7 cellular contexts compared by ENCODE assay signal in genomic region chr2:108650465-108650864, GRCh38.
A peak's percentile ranks its signal among the peaks of the same experiment; 100 is the strongest.
DNase-seq lines count a peak whose midpoint lies in the region; ATAC-seq, FAIRE-seq and TF ChIP-seq lines count a peak whose summit lies in the region.
"Not testable (repeated sequence)": the region's sequence is repeated elsewhere in the genome, so short reads cannot be mapped to it uniquely, and the experiment has no call there.

No MANE protein-coding gene starts in this region.

- not testable (repeated sequence) for ATAC-seq in CD4-positive, alpha-beta T cell (ENCODE audit: poor library complexity); GM12878
- ATAC-seq in left lobe of liver, result peak; percentile 68

- H3F3A ChIP-seq in Loucy (ENCODE audit: low read depth), result not testable (repeated sequence)

- H3K79me2 ChIP-seq in Loucy (ENCODE audit: insufficient read depth, low read length), result peaks cover 54% of the 10 kb centered on the region
- H3K79me2 ChIP-seq in GM12878 (ENCODE audit: control insufficient read depth, insufficient read depth, low read length), result not testable (repeated sequence)

- TF ChIP-seq EP300 in GM12878 (IDR thresholded peaks at IDR 0.05; ENCODE audit: borderline replicate concordance in 1 of 2, control insufficient read depth in 1 of 2, low read depth in 2 of 2, low read length in 2 of 2), result not testable (repeated sequence)

- H2AFZ ChIP-seq in Loucy (ENCODE audit: low read length); GM12878 (ENCODE audit: control insufficient read depth, low read depth, low read length): not testable (repeated sequence)

- peaks cover 39% of the 10 kb centered on the region for H3K4me1 ChIP-seq in Loucy (ENCODE audit: insufficient read depth, low read length, poor library complexity, severe bottlenecking)
- H3K4me1 ChIP-seq in GM12878 (ENCODE audit: control insufficient read depth, insufficient read depth, low read length), result not testable (repeated sequence)

- not testable (repeated sequence) for H3K9me3 Mint-ChIP-seq in CD4-positive, alpha-beta T cell; activated CD4-positive, alpha-beta T cell treated with anti-CD3 and anti-CD28 coated beads, Interleukin-2, amount 10 ng/mL, durations not matched to agents 24 days and 14 days; activated T-cell treated with anti-CD3 and anti-CD28 coated beads, Interleukin-2, amount 50 U/mL, for 24 hours; osteocyte (ENCODE audit: unreplicated experiment)

- H3K36me3 Mint-ChIP-seq in CD4-positive, alpha-beta T cell (ENCODE audit: low read depth); activated T-cell treated with anti-CD3 and anti-CD28 coated beads, Interleukin-2, amount 50 U/mL, for 24 hours (ENCODE audit: low read depth); osteocyte (ENCODE audit: unreplicated experiment): not testable (repeated sequence)
- peaks cover 34% of the 10 kb centered on the region for H3K36me3 Mint-ChIP-seq in activated CD4-positive, alpha-beta T cell treated with anti-CD3 and anti-CD28 coated beads, Interleukin-2, amount 10 ng/mL, durations not matched to agents 24 days and 14 days (ENCODE audit: low read depth)

- DNase-seq in CD4-positive, alpha-beta T cell; activated CD4-positive, alpha-beta T cell treated with anti-CD3 and anti-CD28 coated beads, Interleukin-2, amount 10 ng/mL, durations not matched to agents 24 days and 14 days; activated T-cell treated with anti-CD3 and anti-CD28 coated beads, Interleukin-2, amount 50 U/mL, for 24 hours; GM12878 (ENCODE audit: low read depth, low spot score); osteocyte (ENCODE audit: extremely low spot score, unreplicated experiment): not testable (repeated sequence)
- DNase-seq in left lobe of liver (ENCODE audit: low spot score), result peak; percentile 58

- H3K9ac ChIP-seq in Loucy (ENCODE audit: low read depth, low read length, poor library complexity, severe bottlenecking); GM12878 (ENCODE audit: control insufficient read depth, insufficient read depth, low read length): not testable (repeated sequence)

- H4K20me1 ChIP-seq in Loucy (ENCODE audit: insufficient read depth, low read length, poor library complexity, severe bottlenecking); GM12878 (ENCODE audit: control insufficient read depth, insufficient read depth): not testable (repeated sequence)

- not testable (repeated sequence) for TF ChIP-seq CTCF in CD4-positive, alpha-beta T cell (IDR thresholded peaks at IDR 0.05); Loucy (conservative IDR thresholded peaks at IDR 0.05; ENCODE audit: low read length); GM12878 (IDR thresholded peaks at IDR 0.05 in 2 of 3, conservative IDR thresholded peaks at IDR 0.05 in 1 of 3; ENCODE audit: control insufficient read depth in 2 of 3, extremely low read depth in 1 of 3, insufficient read depth in 1 of 3, low read depth in 3 of 3, low read length in 3 of 3); osteocyte (IDR thresholded peaks at IDR 0.05)

- not testable (repeated sequence) for H3K9me2 ChIP-seq in Loucy (replicated peaks; ENCODE audit: low read depth, low read length)

- peak overlapping the region; percentile 20 for H3K27ac Mint-ChIP-seq in CD4-positive, alpha-beta T cell
- H3K27ac Mint-ChIP-seq in activated CD4-positive, alpha-beta T cell treated with anti-CD3 and anti-CD28 coated beads, Interleukin-2, amount 10 ng/mL, durations not matched to agents 24 days and 14 days, result peak overlapping the region; percentile 32
- H3K27ac Mint-ChIP-seq in activated T-cell treated with anti-CD3 and anti-CD28 coated beads, Interleukin-2, amount 50 U/mL, for 24 hours, result peak overlapping the region; percentile 66
- H3K27ac Mint-ChIP-seq in osteocyte (ENCODE audit: unreplicated experiment), result peak overlapping the region; percentile 31

- H3K36me3 ChIP-seq in Loucy (ENCODE audit: insufficient read depth, low read length); GM12878 (ENCODE audit: control insufficient read depth in 2 of 2, insufficient read depth in 2 of 2, low read length in 1 of 2): not testable (repeated sequence)

- TF ChIP-seq POLR2A in GM12878 (IDR thresholded peaks at IDR 0.05; ENCODE audit: low read depth, low read length), result not testable (repeated sequence)

- SMC1A ChIA-PET in GM12878 (lab: Charles Lee; ENCODE audit: uncharacterized antibody, unreplicated experiment), result interaction anchor here (0.7 to 1.8 kb wide), 3 partner anchors 9 to 19 kb away, joined by 3 to 9 read pairs (median 3); no protein-coding TSS in a partner anchor

- H3K9me3 ChIP-seq in CD4-positive, alpha-beta T cell (ENCODE audit: control insufficient read depth, low read length); Loucy (ENCODE audit: insufficient read depth, low read depth, low read length); GM12878 (replicated peaks; ENCODE audit: control insufficient read depth, insufficient read depth, low read length): not testable (repeated sequence)

- peak overlapping the region; percentile 67 for H3K4me2 ChIP-seq in Loucy (ENCODE audit: low read depth, low read length, poor library complexity, severe bottlenecking)
- not testable (repeated sequence) for H3K4me2 ChIP-seq in GM12878 (ENCODE audit: control insufficient read depth, insufficient read depth)

- not testable (repeated sequence) for H3K27ac ChIP-seq in CD4-positive, alpha-beta T cell (ENCODE audit: low read depth, low read length); GM12878 (ENCODE audit: control insufficient read depth, insufficient read depth)

- CTCF ChIA-PET in CD4-positive, alpha-beta T cell (lab: Charles Lee), result interaction anchor here (0.8 kb wide), 1 partner anchor 14 kb away, joined by 5 read pairs; no protein-coding TSS in a partner anchor
- CTCF ChIA-PET in GM12878 (lab: Yijun Ruan, JAX), result interaction anchor here (0.7 to 0.9 kb wide), 2 partner anchors 14 to 708 kb away, joined by 4 read pairs; no protein-coding TSS in a partner anchor

- H3K4me1 Mint-ChIP-seq in CD4-positive, alpha-beta T cell (ENCODE audit: low read depth), result peaks cover 65% of the 10 kb centered on the region
- peaks cover 46% of the 10 kb centered on the region for H3K4me1 Mint-ChIP-seq in activated CD4-positive, alpha-beta T cell treated with anti-CD3 and anti-CD28 coated beads, Interleukin-2, amount 10 ng/mL, durations not matched to agents 24 days and 14 days
- peaks cover 58% of the 10 kb centered on the region for H3K4me1 Mint-ChIP-seq in activated T-cell treated with anti-CD3 and anti-CD28 coated beads, Interleukin-2, amount 50 U/mL, for 24 hours (ENCODE audit: low read depth)
- H3K4me1 Mint-ChIP-seq in osteocyte (ENCODE audit: unreplicated experiment), result peaks cover 17% of the 10 kb centered on the region

- not testable (repeated sequence) for H3K4me3 ChIP-seq in Loucy (ENCODE audit: low read length, poor library complexity, severe bottlenecking); GM12878

- in situ Hi-C loops in GM12878 (cut with MboI), result not testable (repeated sequence)

- not testable (repeated sequence) for H3K27me3 Mint-ChIP-seq in CD4-positive, alpha-beta T cell; activated CD4-positive, alpha-beta T cell treated with anti-CD3 and anti-CD28 coated beads, Interleukin-2, amount 10 ng/mL, durations not matched to agents 24 days and 14 days; activated T-cell treated with anti-CD3 and anti-CD28 coated beads, Interleukin-2, amount 50 U/mL, for 24 hours; osteocyte (ENCODE audit: unreplicated experiment)

- not testable (repeated sequence) for TF ChIP-seq RAD21 in GM12878 (IDR thresholded peaks at IDR 0.05; ENCODE audit: insufficient read depth, low read depth, low read length)

- POLR2A ChIA-PET in CD4-positive, alpha-beta T cell (lab: Charles Lee), result interaction anchor here (1.2 kb wide), 1 partner anchor 9 kb away, joined by 4 read pairs; no protein-coding TSS in a partner anchor
- POLR2A ChIA-PET in GM12878 (lab: Charles Lee), result not testable (repeated sequence)

- not testable (repeated sequence) for H3K27me3 ChIP-seq in CD4-positive, alpha-beta T cell (ENCODE audit: control insufficient read depth, insufficient read depth, low read length); Loucy (ENCODE audit: insufficient read depth, low read length, poor library complexity, severe bottlenecking); GM12878 (replicated peaks in 1 of 2; ENCODE audit: control insufficient read depth in 2 of 2, insufficient read depth in 2 of 2, low read length in 1 of 2)

- RAD21 ChIA-PET in GM12878 (lab: Charles Lee; ENCODE audit: unreplicated experiment), result interaction anchor here (0.9 to 1.6 kb wide), 3 partner anchors 13 to 38 kb away, joined by 3 to 15 read pairs (median 4); no protein-coding TSS in a partner anchor

- intact Hi-C loops in CD4-positive, alpha-beta T cell (cut with DNase I, micrococcal nuclease); GM12878 (cut with micrococcal nuclease; ENCODE audit: unreplicated experiment): not testable (repeated sequence)
- intact Hi-C loops in activated CD4-positive, alpha-beta T cell treated with anti-CD3 and anti-CD28 coated beads, Interleukin-2, amount 10 ng/mL, durations not matched to agents 24 days and 14 days (cut with micrococcal nuclease), result loop anchor here (5.0 kb wide), 1 partner anchor 203 kb away; the partner anchor contains the start of gene GCC2

- not testable (repeated sequence) for H3K4me3 Mint-ChIP-seq in CD4-positive, alpha-beta T cell; activated T-cell treated with anti-CD3 and anti-CD28 coated beads, Interleukin-2, amount 50 U/mL, for 24 hours; osteocyte (ENCODE audit: unreplicated experiment)
- peak overlapping the region; percentile 6 for H3K4me3 Mint-ChIP-seq in activated CD4-positive, alpha-beta T cell treated with anti-CD3 and anti-CD28 coated beads, Interleukin-2, amount 10 ng/mL, durations not matched to agents 24 days and 14 days

- not testable (repeated sequence) for FAIRE-seq in GM12878 (lab: Jason Lieb, UNC)

- 98% methylated on average over 8 of the region's 8 CpGs for WGBS in GM12878 (ENCODE audit: insufficient coverage, insufficient replicate concordance, low lambda C conversion rate, missing lambda C conversion rate)

- BruUV-seq in GM12878 (replicated peaks; lab: Mats Ljungman, UMichigan), result not testable (repeated sequence)
